In genomic region chr10:22253578-22253882, GRCh38 we compare ENCODE assay signal across 1 cellular context.
TF ChIP-seq lines count a peak whose summit lies in the region.

No MANE protein-coding gene starts in this region.

TF ChIP-seq in SK-N-SH, 30 proteins besides CTCF, POLR2A, EP300 and RAD21 (continued from another document):
- TF ChIP-seq, protein P1, sequence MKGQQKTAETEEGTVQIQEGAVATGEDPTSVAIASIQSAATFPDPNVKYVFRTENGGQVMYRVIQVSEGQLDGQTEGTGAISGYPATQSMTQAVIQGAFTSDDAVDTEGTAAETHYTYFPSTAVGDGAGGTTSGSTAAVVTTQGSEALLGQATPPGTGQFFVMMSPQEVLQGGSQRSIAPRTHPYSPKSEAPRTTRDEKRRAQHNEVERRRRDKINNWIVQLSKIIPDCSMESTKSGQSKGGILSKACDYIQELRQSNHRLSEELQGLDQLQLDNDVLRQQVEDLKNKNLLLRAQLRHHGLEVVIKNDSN (IDR thresholded peaks at IDR 0.05; ENCODE audit: borderline replicate concordance, low read depth), result no peak
- TF ChIP-seq FOXM1 (IDR thresholded peaks at IDR 0.05; ENCODE audit: low read depth) (no peak), SIN3A (IDR thresholded peaks at IDR 0.05; ENCODE audit: borderline replicate concordance, low read depth, low read length) (no peak), IRF3 (IDR thresholded peaks at IDR 0.05; ENCODE audit: low read depth, low read length) (no peak)
